1 cellular context compared by ENCODE assay signal in the genomic region with DNA sequence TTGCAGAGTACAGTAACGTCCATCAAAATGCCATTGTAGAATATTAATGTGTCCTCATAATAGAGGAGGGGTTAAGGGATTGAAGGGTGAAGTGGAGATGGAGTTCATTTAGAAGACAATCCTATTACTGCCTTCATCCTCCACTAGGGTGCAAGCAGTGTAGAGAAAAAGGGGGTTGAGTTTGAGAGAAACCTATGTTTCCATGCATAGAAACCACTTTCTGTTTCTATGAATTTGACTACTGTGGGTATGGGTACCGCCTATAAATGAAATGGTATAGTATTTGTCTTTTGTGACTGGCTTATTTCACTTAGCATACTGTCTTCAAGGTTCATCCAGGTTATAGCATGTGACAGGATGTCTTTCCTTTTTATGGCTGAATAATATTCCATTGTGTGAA.
TF ChIP-seq lines count a peak whose summit lies in the region.

No MANE protein-coding gene starts in this region.

TF ChIP-seq in HCT116, 20 proteins besides CTCF, POLR2A, EP300 and RAD21:
- TF ChIP-seq TCF7L2 (IDR thresholded peaks at IDR 0.05; ENCODE audit: borderline replicate concordance, extremely low read depth, insufficient read depth, insufficient read length) (no peak), ZFX (IDR thresholded peaks at IDR 0.05) (no peak)
- TF ChIP-seq, protein P1, sequence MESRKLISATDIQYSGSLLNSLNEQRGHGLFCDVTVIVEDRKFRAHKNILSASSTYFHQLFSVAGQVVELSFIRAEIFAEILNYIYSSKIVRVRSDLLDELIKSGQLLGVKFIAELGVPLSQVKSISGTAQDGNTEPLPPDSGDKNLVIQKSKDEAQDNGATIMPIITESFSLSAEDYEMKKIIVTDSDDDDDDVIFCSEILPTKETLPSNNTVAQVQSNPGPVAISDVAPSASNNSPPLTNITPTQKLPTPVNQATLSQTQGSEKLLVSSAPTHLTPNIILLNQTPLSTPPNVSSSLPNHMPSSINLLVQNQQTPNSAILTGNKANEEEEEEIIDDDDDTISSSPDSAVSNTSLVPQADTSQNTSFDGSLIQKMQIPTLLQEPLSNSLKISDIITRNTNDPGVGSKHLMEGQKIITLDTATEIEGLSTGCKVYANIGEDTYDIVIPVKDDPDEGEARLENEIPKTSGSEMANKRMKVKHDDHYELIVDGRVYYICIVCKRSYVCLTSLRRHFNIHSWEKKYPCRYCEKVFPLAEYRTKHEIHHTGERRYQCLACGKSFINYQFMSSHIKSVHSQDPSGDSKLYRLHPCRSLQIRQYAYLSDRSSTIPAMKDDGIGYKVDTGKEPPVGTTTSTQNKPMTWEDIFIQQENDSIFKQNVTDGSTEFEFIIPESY (IDR thresholded peaks at IDR 0.05; ENCODE audit: extremely low read depth, insufficient replicate concordance, low read length): no peak
